24 cellular contexts compared by ENCODE assay signal in the genomic region with DNA sequence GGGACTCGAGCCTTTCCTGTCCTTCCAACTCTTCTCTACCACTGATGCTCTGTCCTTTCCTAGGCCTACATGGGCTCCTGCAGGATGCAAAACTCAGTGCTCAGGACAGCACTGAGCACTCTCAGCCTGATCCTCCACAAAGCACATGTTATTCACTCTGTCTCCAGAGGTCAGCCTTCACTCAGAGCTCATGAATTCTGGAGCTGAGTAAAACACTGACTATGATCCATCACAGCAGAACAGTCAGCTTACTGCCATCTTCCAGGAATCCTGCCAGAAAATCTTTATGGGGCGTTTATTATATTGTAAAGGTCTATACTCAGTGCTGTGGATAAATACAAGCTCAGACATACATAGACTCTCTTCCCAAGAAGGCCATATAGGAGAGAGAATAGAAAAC.
DNase-seq lines count a peak whose midpoint lies in the region; ATAC-seq and TF ChIP-seq lines count a peak whose summit lies in the region.
"Had no signal": no experiment of that assay in that cellular context is flagged by ENCODE, and none has a peak within 500 bp of the region (broad histone marks: within the 10 kb centered on the region; RNA-seq: fewer than 3 reads in every experiment).

No MANE protein-coding gene starts in this region.

- H3K79me2 ChIP-seq in smooth muscle cell (ENCODE audit: low read depth) = no peaks in the 10 kb centered on the region

- H2AFZ ChIP-seq in smooth muscle cell (ENCODE audit: low read depth) = no peak overlapping the region

- no peaks in the 10 kb centered on the region for H3K27me3 ChIP-seq in smooth muscle cell (ENCODE audit: low read depth)
- H3K27me3 ChIP-seq: BLaER1 had no signal

- no peak overlapping the region for H3K4me2 ChIP-seq in smooth muscle cell
- H3K4me2 ChIP-seq: BLaER1 had no signal

- H4K20me1 ChIP-seq in smooth muscle cell (ENCODE audit: low read depth) = no peaks in the 10 kb centered on the region
- H4K20me1 ChIP-seq: BLaER1 had no signal

- no peaks in the 10 kb centered on the region for H3K9me3 ChIP-seq in smooth muscle cell (replicated peaks; ENCODE audit: low read depth)
- H3K9me3 ChIP-seq: BLaER1 had no signal

- TF ChIP-seq CTCF in LNCAP (IDR thresholded peaks at IDR 0.05) (peak; percentile 16; the same call in 1 of the 2 replicates), VCaP (conservative IDR thresholded peaks at IDR 0.05) (peak; percentile 57), smooth muscle cell (IDR thresholded peaks at IDR 0.05; ENCODE audit: borderline replicate concordance, insufficient read depth, poor library complexity, severe bottlenecking) (no peak)

- no peaks in the 10 kb centered on the region for H3F3A ChIP-seq in smooth muscle cell (ENCODE audit: low read depth)

- H3K27ac ChIP-seq in VCaP = peak overlapping the region; percentile 61
- peak overlapping the region; percentile 74 for H3K27ac ChIP-seq in smooth muscle cell (ENCODE audit: low read depth)
- H3K27ac ChIP-seq: BLaER1, SK-N-MC had no signal

- DNase-seq in foreskin melanocyte (peak; percentile 61), smooth muscle cell (lab: John Stamatoyannopoulos, UW; ENCODE audit: unreplicated experiment) (no peak), NCI-H2196 (lab: John Stamatoyannopoulos, UW; ENCODE audit: unreplicated experiment) (no peak)
- DNase-seq: CD4-positive, alpha-beta T cell; COR-L47; DMS 273 treated with DMSO at 0.1 percent for 48 hours; DND-41; Kasumi-1; NCI-H1092; NCI-H1436; NCI-H187 treated with DMSO at 0.1 percent for 48 hours; NCI-H2107; NCI-H226; NCI-H510A treated with DMSO at 0.1 percent for 48 hours; NCI-H774; RPMI8226; SHP77; SW 1271 had no signal

- H3K4me3 ChIP-seq in smooth muscle cell = no peak overlapping the region
- H3K4me3 ChIP-seq: BLaER1, SK-N-MC had no signal

- WGBS in smooth muscle cell (ENCODE audit: low lambda C conversion rate) = 70% methylated on average over 2 of the region's 2 CpGs

- H3K9ac ChIP-seq in smooth muscle cell (ENCODE audit: low read depth) = no peak overlapping the region
- H3K9ac ChIP-seq: BLaER1 had no signal

- peaks cover 7% of the 10 kb centered on the region for H3K4me1 ChIP-seq in smooth muscle cell (ENCODE audit: low read depth)

- no peaks in the 10 kb centered on the region for H3K36me3 ChIP-seq in smooth muscle cell (ENCODE audit: low read depth)
- H3K36me3 ChIP-seq: BLaER1 had no signal

- no peak for ATAC-seq in GM18505 (IDR thresholded peaks at IDR 0.05; ENCODE audit: unreplicated experiment)
- no peak for ATAC-seq in HG03354 (IDR thresholded peaks at IDR 0.05; ENCODE audit: poor library complexity, severe bottlenecking, unreplicated experiment)

- TF ChIP-seq POLR2A in GM18505 (IDR thresholded peaks at IDR 0.05; ENCODE audit: borderline replicate concordance, extremely low read depth, insufficient read depth, insufficient read length) = no peak
